ENCODE assay signal across 9 cellular contexts in genomic region chr14:77037338-77037782, GRCh38. TPM values are rescaled to one million over a fixed set of nuclear protein-coding genes. Genes with fewer than 3 reads are reported as not detected.
DNase-seq lines count a peak whose midpoint lies in the region; ATAC-seq, FAIRE-seq and TF ChIP-seq lines count a peak whose summit lies in the region.
"Had no signal": no experiment of that assay in that cellular context is flagged by ENCODE, and none has a peak within 500 bp of the region (broad histone marks: within the 10 kb centered on the region; RNA-seq: fewer than 3 reads in every experiment).

No MANE protein-coding gene starts in this region.

- H3K4me3 ChIP-seq in A549 (no peak overlapping the region), muscle layer of colon (ENCODE audit: low read depth in 1 of 2, low read length in 2 of 2) (no peak overlapping the region), WERI-Rb-1 (ENCODE audit: low read depth, low read length) (no peak overlapping the region)
- peak overlapping the region; percentile 44 for H3K4me3 ChIP-seq in Jurkat, Clone E6-1 (ENCODE audit: low read length)

- FAIRE-seq in A549 (lab: Jason Lieb, UNC), result no peak

- no peak for TF ChIP-seq POLR2A in A549 (IDR thresholded peaks at IDR 0.05; ENCODE audit: low read length)

- peaks cover 2% of the 10 kb centered on the region for H3K36me3 Mint-ChIP-seq in activated naive CD8-positive, alpha-beta T cell treated with anti-CD3 and anti-CD28 coated beads, Interleukin-2, amount 10 ng/mL, durations not matched to agents 7 days and 5 days

- H3K4me1 ChIP-seq in A549, result peaks cover 71% of the 10 kb centered on the region
- H3K4me1 ChIP-seq in muscle layer of colon (ENCODE audit: insufficient read depth, low read length), result peaks cover 65% of the 10 kb centered on the region

- H3K27ac ChIP-seq in A549 (peak overlapping the region; percentile 90 to 99), muscle layer of colon (ENCODE audit: low read depth, low read length) (peak overlapping the region; percentile 92), WERI-Rb-1 (no peak overlapping the region; the same call in 1 of the 2 replicates)

- CTCF ChIA-PET in A549 (lab: Yijun Ruan, JAX), result interaction anchor here (0.6 to 28.2 kb wide), 6 partner anchors 9 to 161 kb away, joined by 3 to 481 read pairs (median 8); partner anchors contain the start of gene IRF2BPL

- no peak for DNase-seq in A549 (ENCODE audit: low read depth in 1 of 2, low spot score in 1 of 2)
- no peak for DNase-seq in Jurkat, Clone E6-1 (ENCODE audit: low read depth, low spot score)
- no peak for DNase-seq in activated naive CD8-positive, alpha-beta T cell treated with anti-CD3 and anti-CD28 coated beads, Interleukin-2, amount 10 ng/mL, durations not matched to agents 7 days and 5 days
- DNase-seq in GM19240 (ENCODE audit: insufficient read length, low spot score), result no peak
- no peak for DNase-seq in WERI-Rb-1
- no peak for DNase-seq in SHP77 treated with DMSO at 0.1 percent for 48 hours (lab: John Stamatoyannopoulos, UW)
- DNase-seq: hippocampal formation had no signal

- peaks cover 66% of the 10 kb centered on the region for H3K4me1 Mint-ChIP-seq in activated naive CD8-positive, alpha-beta T cell treated with anti-CD3 and anti-CD28 coated beads, Interleukin-2, amount 10 ng/mL, durations not matched to agents 7 days and 5 days

- H3K9me3 ChIP-seq in A549, result no peaks in the 10 kb centered on the region
- no peaks in the 10 kb centered on the region for H3K9me3 ChIP-seq in muscle layer of colon (ENCODE audit: low read length)
- no peaks in the 10 kb centered on the region for H3K9me3 ChIP-seq in WERI-Rb-1 (ENCODE audit: severe bottlenecking)

- H3K36me3 ChIP-seq in muscle layer of colon (ENCODE audit: insufficient read depth, low read length), result no peaks in the 10 kb centered on the region
- no peaks in the 10 kb centered on the region for H3K36me3 ChIP-seq in WERI-Rb-1

- H3K4me2 ChIP-seq in A549, result no peak overlapping the region

- no peak for TF ChIP-seq RAD21 in A549 (conservative IDR thresholded peaks at IDR 0.05 in 1 of 2, IDR thresholded peaks at IDR 0.05 in 1 of 2)

- H3K9me3 Mint-ChIP-seq in activated naive CD8-positive, alpha-beta T cell treated with anti-CD3 and anti-CD28 coated beads, Interleukin-2, amount 10 ng/mL, durations not matched to agents 7 days and 5 days, result no peaks in the 10 kb centered on the region

- H3K27me3 ChIP-seq in muscle layer of colon (ENCODE audit: control insufficient read depth in 1 of 2, insufficient read depth in 2 of 2, low read length in 2 of 2), result no peaks in the 10 kb centered on the region
- H3K27me3 ChIP-seq in WERI-Rb-1 (ENCODE audit: insufficient read depth, low read depth, severe bottlenecking), result no peaks in the 10 kb centered on the region

- H3K4me3 Mint-ChIP-seq in activated naive CD8-positive, alpha-beta T cell treated with anti-CD3 and anti-CD28 coated beads, Interleukin-2, amount 10 ng/mL, durations not matched to agents 7 days and 5 days, result peak overlapping the region; percentile 87

- 93% methylated on average over 10 of the region's 10 CpGs for WGBS in A549 (ENCODE audit: missing lambda C conversion rate)

- peak overlapping the region; percentile 99 for H3K27ac Mint-ChIP-seq in activated naive CD8-positive, alpha-beta T cell treated with anti-CD3 and anti-CD28 coated beads, Interleukin-2, amount 10 ng/mL, durations not matched to agents 7 days and 5 days

- TF ChIP-seq CTCF in A549 (IDR thresholded peaks at IDR 0.05) (no peak), WERI-Rb-1 (IDR thresholded peaks at IDR 0.05; ENCODE audit: low read depth, low read length) (no peak)

- no peak for ATAC-seq in A549
- ATAC-seq in activated naive CD8-positive, alpha-beta T cell treated with anti-CD3 and anti-CD28 coated beads, Interleukin-2, amount 10 ng/mL, durations not matched to agents 7 days and 5 days (ENCODE audit: low read depth), result no peak
- ATAC-seq in HG03039 (IDR thresholded peaks at IDR 0.05; ENCODE audit: unreplicated experiment), result no peak

- H3K27me3 Mint-ChIP-seq in activated naive CD8-positive, alpha-beta T cell treated with anti-CD3 and anti-CD28 coated beads, Interleukin-2, amount 10 ng/mL, durations not matched to agents 7 days and 5 days, result no peaks in the 10 kb centered on the region

- POLR2A ChIA-PET in A549 (lab: Yijun Ruan, JAX), result no interaction called here
- POLR2A ChIA-PET in activated naive CD8-positive, alpha-beta T cell treated with anti-CD3 and anti-CD28 coated beads, Interleukin-2, amount 10 ng/mL, durations not matched to agents 7 days and 5 days (lab: Charles Lee), result interaction anchor here (0.7 to 18.0 kb wide), 7 partner anchors 8 to 118 kb away, joined by 3 to 238 read pairs (median 4); partner anchors contain the start of gene IRF2BPL

- peak overlapping the region; percentile 17 for H3K9ac ChIP-seq in muscle layer of colon (ENCODE audit: low read length)

- no peak for TF ChIP-seq EP300 in A549 (IDR thresholded peaks at IDR 0.05)

TF ChIP-seq in A549, 52 proteins besides CTCF, POLR2A, EP300 and RAD21:
- TF ChIP-seq MAFK (IDR thresholded peaks at IDR 0.05; ENCODE audit: partially characterized antibody), result no peak
- TF ChIP-seq ZC3H11A (IDR thresholded peaks at IDR 0.05), result no peak
- TF ChIP-seq ZFP36 (IDR thresholded peaks at IDR 0.05; ENCODE audit: borderline replicate concordance, partially characterized antibody), result no peak
- TF ChIP-seq FOSL2 (IDR thresholded peaks at IDR 0.05), result no peak
- TF ChIP-seq FOSL2 (CRISPR knock-in tag; IDR thresholded peaks at IDR 0.05), result no peak
- no peak for TF ChIP-seq CBX2 (IDR thresholded peaks at IDR 0.05; ENCODE audit: borderline replicate concordance, low read depth)
- TF ChIP-seq ZNF302 (CRISPR knock-in tag; IDR thresholded peaks at IDR 0.05), result no peak
- TF ChIP-seq TP53 (CRISPR knock-in tag; IDR thresholded peaks at IDR 0.05), result no peak
- no peak for TF ChIP-seq USF2 (IDR thresholded peaks at IDR 0.05)
- TF ChIP-seq RARB (CRISPR knock-in tag; IDR thresholded peaks at IDR 0.05), result no peak
- TF ChIP-seq ESRRA (IDR thresholded peaks at IDR 0.05; ENCODE audit: borderline replicate concordance, low read length), result no peak
- TF ChIP-seq HOXA7 (CRISPR knock-in tag; IDR thresholded peaks at IDR 0.05), result no peak
- no peak for TF ChIP-seq ZSCAN20 (CRISPR knock-in tag; IDR thresholded peaks at IDR 0.05)
- no peak for TF ChIP-seq E2F6 (IDR thresholded peaks at IDR 0.05; ENCODE audit: borderline replicate concordance, low read depth)
- TF ChIP-seq, protein P1, sequence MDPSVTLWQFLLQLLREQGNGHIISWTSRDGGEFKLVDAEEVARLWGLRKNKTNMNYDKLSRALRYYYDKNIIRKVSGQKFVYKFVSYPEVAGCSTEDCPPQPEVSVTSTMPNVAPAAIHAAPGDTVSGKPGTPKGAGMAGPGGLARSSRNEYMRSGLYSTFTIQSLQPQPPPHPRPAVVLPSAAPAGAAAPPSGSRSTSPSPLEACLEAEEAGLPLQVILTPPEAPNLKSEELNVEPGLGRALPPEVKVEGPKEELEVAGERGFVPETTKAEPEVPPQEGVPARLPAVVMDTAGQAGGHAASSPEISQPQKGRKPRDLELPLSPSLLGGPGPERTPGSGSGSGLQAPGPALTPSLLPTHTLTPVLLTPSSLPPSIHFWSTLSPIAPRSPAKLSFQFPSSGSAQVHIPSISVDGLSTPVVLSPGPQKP (IDR thresholded peaks at IDR 0.05; ENCODE audit: low read depth, low read length), result no peak
- TF ChIP-seq JUN (IDR thresholded peaks at IDR 0.05), result no peak
- no peak for TF ChIP-seq KDM5A (IDR thresholded peaks at IDR 0.05)
- no peak for TF ChIP-seq EHF (CRISPR knock-in tag; IDR thresholded peaks at IDR 0.05)
- TF ChIP-seq MAZ (IDR thresholded peaks at IDR 0.05; ENCODE audit: borderline replicate concordance, low read depth, low read length), result no peak
- no peak for TF ChIP-seq SREBF2 (IDR thresholded peaks at IDR 0.05)
- TF ChIP-seq PBX3 (IDR thresholded peaks at IDR 0.05), result no peak

RNA-seq across cellular contexts. Expression of gene IRF2BPL, which starts 8.9 kb away (rescaled TPM):
- polyA plus RNA-seq in A549 (2011; rRNA removed) (12.5 and 18.1 TPM in 2 replicates), A549 (2017; fragmentation: RNase III; extraction: RNeasy Plus Mini Kit Qiagen cat#74134 plus additional on column Dnase treatment) (20.1 to 31.0 TPM (median 28.3 TPM) in 3 replicates)
- 15.1 and 25.7 TPM in 2 replicates for polyA plus RNA-seq in A549 (2012; cell fraction: cytosol; rRNA removed)
- polyA plus RNA-seq in A549 (2012; cell fraction: nucleus; rRNA removed), result 25.5 and 31.5 TPM in 2 replicates
- polyA minus RNA-seq in A549 (2011; rRNA and poly(A)+ RNA removed), result 11.5 and 15.0 TPM in 2 replicates
- polyA plus RNA-seq in Jurkat, Clone E6-1 (2012; ENCODE audit: insufficient read depth, insufficient read length), result 16.3 TPM
- 10 to 100 TPM; 38.5 to 41.0 TPM for total RNA-seq in activated naive CD8-positive, alpha-beta T cell treated with anti-CD3 and anti-CD28 coated beads, Interleukin-2, amount 10 ng/mL, durations not matched to agents 7 days and 5 days
